Comparison of ENCODE assay signal across 8 cellular contexts in the genomic region with DNA sequence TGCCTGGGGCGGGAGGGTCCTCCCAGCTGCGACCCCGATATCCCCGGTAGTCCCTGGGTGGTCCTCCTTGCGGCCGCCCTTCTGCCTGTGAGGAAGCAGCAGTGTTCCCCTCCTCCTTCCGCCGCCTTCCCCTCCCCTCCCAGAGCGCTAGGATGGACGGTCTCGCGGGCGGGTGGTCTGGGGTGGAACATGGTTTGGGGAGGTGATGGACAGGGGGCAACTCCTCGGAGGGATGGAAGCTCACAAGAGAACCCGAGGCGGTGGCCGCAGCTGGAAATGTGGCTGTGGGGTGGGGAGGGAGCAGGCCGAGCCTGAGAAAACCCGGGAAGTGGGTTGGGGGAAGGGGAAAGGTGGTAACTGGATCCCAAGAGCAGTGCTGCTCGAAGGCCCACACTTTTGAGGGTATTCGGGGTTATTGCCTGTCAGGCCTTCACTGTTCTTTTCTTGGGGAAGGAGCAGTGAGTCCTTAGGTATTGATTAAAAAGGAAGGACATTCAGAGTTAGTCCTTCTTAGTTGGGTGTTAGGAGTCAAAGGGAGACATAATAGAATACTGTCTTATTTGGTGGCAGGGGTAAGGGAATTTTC. TPM values are rescaled to one million over a fixed set of nuclear protein-coding genes. Genes with fewer than 3 reads are reported as not detected.
DNase-seq lines count a peak whose midpoint lies in the region; ATAC-seq and TF ChIP-seq lines count a peak whose summit lies in the region.

No MANE protein-coding gene starts in this region.

- H3K27ac ChIP-seq in RWPE2 (ENCODE audit: poor library complexity, severe bottlenecking) = peak overlapping the region; percentile 60
- peak overlapping the region; percentile 95 to 98 for H3K27ac ChIP-seq in breast epithelium

- H3K9me3 ChIP-seq in RWPE2 (ENCODE audit: severe bottlenecking) = no peaks in the 10 kb centered on the region
- H3K9me3 ChIP-seq in breast epithelium = no peaks in the 10 kb centered on the region

- DNase-seq in AG20443 (ENCODE audit: low spot score) (peak; percentile 37), RWPE2 (ENCODE audit: low spot score) (peak; percentile 55), breast epithelium (ENCODE audit: low spot score in 2 of 2) (peak; percentile 29 to 63), islet precursor cell (peak; percentile 81)
- peak; percentile 61 for DNase-seq in stimulated activated CD4-positive, alpha-beta T cell treated with anti-CD3 and anti-CD28 coated beads, Interleukin-15, amount 100 ng/mL, for 24 hours

- no peaks in the 10 kb centered on the region for H3K27me3 ChIP-seq in RWPE2 (ENCODE audit: insufficient read depth, poor library complexity, severe bottlenecking)
- no peaks in the 10 kb centered on the region for H3K27me3 ChIP-seq in breast epithelium

- ATAC-seq in GM18909 (IDR thresholded peaks at IDR 0.05; ENCODE audit: poor library complexity, unreplicated experiment) (peak; percentile 22), HG03354 (IDR thresholded peaks at IDR 0.05; ENCODE audit: poor library complexity, severe bottlenecking, unreplicated experiment) (peak; percentile 41), RWPE2 (ENCODE audit: low read depth) (peak; percentile 48), GM18858 (IDR thresholded peaks at IDR 0.05; ENCODE audit: unreplicated experiment) (no peak)

- intact Hi-C loops in breast epithelium (cut with DNase I; ENCODE audit: low total_unique reads) = loop anchor here (10.0 kb wide), 1 partner anchor 276 kb away; a partner anchor contains a TSS

- H3K4me3 ChIP-seq in RWPE2 (ENCODE audit: severe bottlenecking) (peak overlapping the region; percentile 77), breast epithelium (peak overlapping the region; percentile 91 to 99 (median 93))

- TF ChIP-seq POLR2A in breast epithelium (IDR thresholded peaks at IDR 0.05) = no peak

- H3K36me3 ChIP-seq in RWPE2 (ENCODE audit: low read depth) (peaks cover 40% of the 10 kb centered on the region), breast epithelium (no peaks in the 10 kb centered on the region)

- TF ChIP-seq CTCF in RWPE2 (IDR thresholded peaks at IDR 0.05; ENCODE audit: poor library complexity, severe bottlenecking) (no peak), breast epithelium (IDR thresholded peaks at IDR 0.05) (no peak)

- H3K4me1 ChIP-seq in RWPE2 (ENCODE audit: insufficient read depth, poor library complexity, severe bottlenecking) (peaks cover 11% of the 10 kb centered on the region), breast epithelium (peaks cover 0 to 12% of the 10 kb centered on the region in 2 donors)

RNA-seq across cellular contexts. Expression of a gene that starts 0.6 kb away (rescaled TPM):
- 10 to 100 TPM; 28.5 to 31.0 (median 29.9) TPM for total RNA-seq in breast epithelium

RNA-seq across cellular contexts. Expression of a gene that starts 59.9 kb away (rescaled TPM):
- 10 to 100 TPM; 38.7 to 71.0 (median 43.6) TPM for total RNA-seq in breast epithelium
